In genomic region chr6:100493206-100493888, GRCh38 we compare ENCODE assay signal across 26 cellular contexts. TPM values are rescaled to one million over a fixed set of nuclear protein-coding genes. Genes with fewer than 3 reads are reported as not detected.
DNase-seq lines count a peak whose midpoint lies in the region; ATAC-seq, FAIRE-seq and TF ChIP-seq lines count a peak whose summit lies in the region.
"Had no signal": no experiment of that assay in that cellular context is flagged by ENCODE, and none has a peak within 500 bp of the region (broad histone marks: within the 10 kb centered on the region; RNA-seq: fewer than 3 reads in every experiment).

No MANE protein-coding gene starts in this region.

- H3K27me3 ChIP-seq in bronchial epithelial cell (ENCODE audit: control insufficient read depth, insufficient read depth, low read length) (no peaks in the 10 kb centered on the region), keratinocyte (ENCODE audit: control insufficient read depth, extremely low read depth, insufficient read depth, low read length) (no peaks in the 10 kb centered on the region)
- H3K27me3 ChIP-seq: uterus had no signal

- H2AFZ ChIP-seq in keratinocyte (ENCODE audit: control insufficient read depth, low read length) = no peak overlapping the region

- H3K27me3 Mint-ChIP-seq in glutamatergic neuron (ENCODE audit: unreplicated experiment) = no peaks in the 10 kb centered on the region

- H4K20me1 ChIP-seq in keratinocyte (ENCODE audit: control insufficient read depth, extremely low read depth, insufficient read depth, low read length) = no peaks in the 10 kb centered on the region

- no peak overlapping the region for H3K4me3 Mint-ChIP-seq in glutamatergic neuron (ENCODE audit: unreplicated experiment)
- H3K4me3 Mint-ChIP-seq: activated naive CD4-positive, alpha-beta T cell treated with anti-CD3 and anti-CD28 coated beads, Interleukin-2, amount 50 U/mL, for 24 hours; activated T-cell treated with anti-CD3 and anti-CD28 coated beads, Interleukin-2, amount 50 U/mL, for 72 hours; HFFc6 had no signal

- H3K36me3 ChIP-seq in bronchial epithelial cell (ENCODE audit: control insufficient read depth, insufficient read depth, low read length) = no peaks in the 10 kb centered on the region
- H3K36me3 ChIP-seq in keratinocyte (ENCODE audit: control insufficient read depth in 2 of 2, extremely low read depth in 1 of 2, insufficient read depth in 2 of 2, low read length in 2 of 2) = no peaks in the 10 kb centered on the region
- H3K36me3 ChIP-seq: spleen, uterus had no signal

- ATAC-seq in GM21381 (IDR thresholded peaks at IDR 0.05; ENCODE audit: unreplicated experiment) (no peak), HG03565 (IDR thresholded peaks at IDR 0.05; ENCODE audit: unreplicated experiment) (no peak)
- ATAC-seq: activated CD4-positive, CD25-positive, alpha-beta regulatory T cell treated with anti-CD3 and anti-CD28 coated beads, Interleukin-2, amount 50 U/mL, for 24 hours; activated T-cell treated with anti-CD3 and anti-CD28 coated beads, Interleukin-2, amount 50 U/mL, for 72 hours; left cardiac atrium had no signal

- no peaks in the 10 kb centered on the region for H3K9me3 ChIP-seq in keratinocyte (ENCODE audit: control insufficient read depth, low read depth, low read length)
- H3K9me3 ChIP-seq: uterus had no signal

- H3K9ac ChIP-seq in keratinocyte (ENCODE audit: control insufficient read depth, extremely low read depth, insufficient read depth, low read length) = no peak overlapping the region

- TF ChIP-seq CTCF in 22Rv1 (IDR thresholded peaks at IDR 0.05) = no peak
- TF ChIP-seq CTCF in bronchial epithelial cell (IDR thresholded peaks at IDR 0.05; ENCODE audit: insufficient read depth, low read length, severe bottlenecking) = no peak
- no peak for TF ChIP-seq CTCF in keratinocyte (optimal IDR thresholded peaks at IDR 0.05 in 1 of 3, IDR thresholded peaks at IDR 0.05 in 1 of 3, conservative IDR thresholded peaks at IDR 0.05 in 1 of 3; ENCODE audit: extremely low read depth in 1 of 3, insufficient read depth in 2 of 3, low read length in 3 of 3)
- no peak for TF ChIP-seq CTCF in glutamatergic neuron (IDR thresholded peaks at IDR 0.05; ENCODE audit: partially characterized antibody, unreplicated experiment)

- H3K4me2 ChIP-seq in keratinocyte (ENCODE audit: control insufficient read depth, extremely low read depth, insufficient read depth, low read depth, low read length) = peak overlapping the region; percentile 29

- dilution Hi-C loops in keratinocyte (cut with MboI; ENCODE audit: extremely low pct_ligation_motif_present, low sequenced_read_pairs) = no loop called here

- H3K79me2 ChIP-seq in keratinocyte (ENCODE audit: control insufficient read depth, insufficient read depth, low read length) = no peaks in the 10 kb centered on the region

- peak overlapping the region; percentile 58 for H3K27ac ChIP-seq in 22Rv1
- no peak overlapping the region for H3K27ac ChIP-seq in keratinocyte (ENCODE audit: control insufficient read depth, insufficient read depth, low read length)
- H3K27ac ChIP-seq: SK-N-MC, spleen, uterus had no signal

- no peaks in the 10 kb centered on the region for H3K9me1 ChIP-seq in keratinocyte (ENCODE audit: control insufficient read depth, extremely low read depth, insufficient read depth, low read length)

- H3K4me1 Mint-ChIP-seq in glutamatergic neuron (ENCODE audit: low read depth, unreplicated experiment) = no peaks in the 10 kb centered on the region
- H3K4me1 Mint-ChIP-seq: activated naive CD4-positive, alpha-beta T cell treated with anti-CD3 and anti-CD28 coated beads, Interleukin-2, amount 50 U/mL, for 24 hours had no signal

- H3K27ac Mint-ChIP-seq in glutamatergic neuron (ENCODE audit: unreplicated experiment) = no peak overlapping the region
- H3K27ac Mint-ChIP-seq: activated naive CD4-positive, alpha-beta T cell treated with anti-CD3 and anti-CD28 coated beads, Interleukin-2, amount 50 U/mL, for 24 hours; activated T-cell treated with anti-CD3 and anti-CD28 coated beads, Interleukin-2, amount 50 U/mL, for 72 hours; HFFc6 had no signal

- no peak overlapping the region for H3K4me3 ChIP-seq in bronchial epithelial cell (ENCODE audit: low read depth, low read length)
- H3K4me3 ChIP-seq in keratinocyte (ENCODE audit: control insufficient read depth in 2 of 3, extremely low read depth in 1 of 3, insufficient read depth in 2 of 3, low read depth in 1 of 3, low read length in 3 of 3) = no peak overlapping the region
- H3K4me3 ChIP-seq: SK-N-MC, spleen, uterus had no signal

- peaks cover 4% of the 10 kb centered on the region for H3K36me3 Mint-ChIP-seq in glutamatergic neuron (ENCODE audit: unreplicated experiment)
- H3K36me3 Mint-ChIP-seq: activated naive CD4-positive, alpha-beta T cell treated with anti-CD3 and anti-CD28 coated beads, Interleukin-2, amount 50 U/mL, for 24 hours had no signal

- FAIRE-seq in bronchial epithelial cell (lab: Jason Lieb, UNC) = no peak
- peak; percentile 58 for FAIRE-seq in keratinocyte (lab: Jason Lieb, UNC)
- FAIRE-seq: astrocyte had no signal

- DNase-seq in NCI-H69 (lab: John Stamatoyannopoulos, UW) (peak; percentile 65), bronchial epithelial cell (ENCODE audit: low read depth) (peak; percentile 94), keratinocyte (ENCODE audit: low read depth, low spot score) (peak; percentile 26), glutamatergic neuron (no peak)
- no peak for DNase-seq in stimulated activated CD4-positive, alpha-beta T cell treated with anti-CD3 and anti-CD28 coated beads, Interleukin-2, amount 100 ng/mL, for 48 hours
- DNase-seq: activated T-cell treated with anti-CD3 and anti-CD28 coated beads, Interleukin-2, amount 50 U/mL, for 72 hours; C1 segment of cervical spinal cord; effector memory CD4-positive, alpha-beta T cell; HFFc6; KG1; left cardiac atrium; NCI-H2081 treated with DMSO at 0.1 percent for 48 hours; NCI-H510A treated with DMSO at 0.1 percent for 48 hours; OCI-M1; spleen; T1000; uterus had no signal

- peaks cover 3% of the 10 kb centered on the region for H3K9me3 Mint-ChIP-seq in glutamatergic neuron (ENCODE audit: unreplicated experiment)

- peaks cover 8% of the 10 kb centered on the region for H3K4me1 ChIP-seq in keratinocyte (ENCODE audit: control insufficient read depth, extremely low read depth, insufficient read depth, low read length)
- H3K4me1 ChIP-seq: spleen, uterus had no signal

RNA-seq across cellular contexts. Expression of gene SIM1, which starts 28.6 kb away (rescaled TPM):
- not detected in 2 replicates for total RNA-seq in bronchial epithelial cell
- not detected in 3 replicates for polyA plus RNA-seq in keratinocyte
- not detected for polyA plus RNA-seq in keratinocyte (2011; ENCODE audit: low read depth)
- not detected in 2 replicates for polyA plus RNA-seq in keratinocyte (2011; cell fraction: cytosol; rRNA removed)
- polyA plus RNA-seq in keratinocyte (2011; cell fraction: nucleus; rRNA removed) = not detected in 2 replicates
- polyA plus RNA-seq in keratinocyte (2012; ENCODE audit: low replicate concordance) = not detected in 2 replicates
- not detected in 3 replicates for polyA minus RNA-seq in keratinocyte
- polyA minus RNA-seq in keratinocyte (2011; cell fraction: cytosol; rRNA and poly(A)+ RNA removed) = not detected
- not detected in 2 replicates for polyA minus RNA-seq in keratinocyte (2011; cell fraction: nucleus; rRNA and poly(A)+ RNA removed)
- 49.8 TPM for total RNA-seq in glutamatergic neuron (ENCODE audit: unreplicated experiment)
- total RNA-seq: activated CD8-positive, alpha-beta memory T cell treated with anti-CD3 and anti-CD28 coated beads for 36 hours; astrocyte; left cardiac atrium; mononuclear cell; spleen had no signal
- polyA plus RNA-seq: spleen had no signal

Comparison
In these comparisons a context has a peak if more than half of its experiments do, and no peak if none do; other contexts are left out.
1. DNase-seq: peak in NCI-H69 (single experiment), bronchial epithelial cell (single experiment) and keratinocyte (single experiment); none in glutamatergic neuron (single experiment) and stimulated activated CD4-positive, alpha-beta T cell treated with anti-CD3 and anti-CD28 coated beads, Interleukin-2, amount 100 ng/mL, for 48 hours (0 of 2).
2. RNA of gene SIM1, which starts 28.6 kb away (total RNA-seq): 49.8 TPM in glutamatergic neuron (single experiment); not detected in bronchial epithelial cell; every median in the first group is over 10 times any median in the second.